Comparison of ENCODE assay signal across 8 cellular contexts in the genomic region with DNA sequence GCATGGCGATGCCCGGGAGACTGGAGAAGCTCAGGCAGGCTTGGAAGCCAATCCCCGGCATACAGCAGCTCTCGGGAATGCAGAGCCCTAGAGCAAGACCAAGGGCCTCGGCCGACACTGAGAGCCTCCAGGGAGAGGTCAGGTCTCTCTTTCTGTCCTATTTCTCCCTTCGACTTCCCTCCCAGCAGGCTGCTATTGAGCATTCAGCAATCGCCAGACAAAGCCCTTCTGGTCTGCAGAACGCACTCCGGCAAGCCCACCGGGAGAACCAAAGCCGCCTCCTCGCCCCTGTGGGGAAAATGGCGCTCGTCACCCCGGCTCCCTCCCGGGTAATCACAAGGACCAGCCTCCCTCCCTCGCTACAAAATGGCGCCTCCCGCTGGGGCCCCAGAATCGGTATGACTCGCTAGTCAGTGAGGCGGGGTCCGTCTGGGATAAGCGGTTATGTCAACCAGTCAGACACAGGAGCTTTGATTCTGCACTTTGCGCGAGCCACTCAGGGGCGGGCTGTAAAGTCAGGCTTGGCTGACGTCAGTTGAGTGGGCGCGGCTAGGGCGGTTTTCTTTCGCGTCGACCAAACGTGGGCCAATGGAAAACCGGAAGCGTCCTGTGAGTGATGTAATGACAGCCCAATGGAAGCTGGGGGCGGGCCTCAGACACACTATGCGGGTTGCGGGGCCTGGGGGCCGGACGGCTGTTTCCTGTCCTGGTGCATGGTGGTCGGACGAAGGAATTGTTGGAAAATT. TPM values are rescaled to one million over a fixed set of nuclear protein-coding genes. Genes with fewer than 3 reads are reported as not detected.
DNase-seq lines count a peak whose midpoint lies in the region; ATAC-seq and TF ChIP-seq lines count a peak whose summit lies in the region.

Gene ZNF143, plus strand, starts transcription at position 691 of the 746 bp plus-strand sequence. CDS start 10,297 bp downstream, outside the sequence.

- H3K9me3 ChIP-seq in heart right ventricle (no peaks in the 10 kb centered on the region), upper lobe of left lung (no peaks in the 10 kb centered on the region)

- in situ Hi-C loops in GM13976 (cut with MboI; ENCODE audit: low sequenced_read_pairs, unreplicated experiment): no loop called here

- TF ChIP-seq EP300 in upper lobe of left lung (IDR thresholded peaks at IDR 0.05): peak in 1 of 4 donors; percentile 61

- H3K27me3 ChIP-seq in heart right ventricle: no peaks in the 10 kb centered on the region
- H3K27me3 ChIP-seq in upper lobe of left lung: no peaks in the 10 kb centered on the region

- peak; percentile 88 to 97 (median 94) for TF ChIP-seq POLR2A in upper lobe of left lung (IDR thresholded peaks at IDR 0.05)

- H3K4me3 ChIP-seq in heart right ventricle: peak within 1 kb of the TSS; percentile 71 to 99 (median 80)
- H3K4me3 ChIP-seq in upper lobe of left lung: peak within 1 kb of the TSS; percentile 63 to 90 (median 74)

- intact Hi-C loops in T-helper 1 cell treated with Interleukin-12 subunit alpha and Interleukin-12 subunit beta and Interleukin-4 antibody, amounts not matched to agents 30 ng/mL and 1 ng/mL, for 36 hours (cut with micrococcal nuclease): loop anchor here (1.0 to 10.0 kb wide), 21 partner anchors 46 to 1397 kb away; partner anchors contain the start of genes AKIP1, AMPD3, CTR9 and EIF4G2
- intact Hi-C loops in heart right ventricle (cut with DNase I) (loop anchor here in 5 of 10 donors (2.0 to 5.0 kb wide), 5 partner anchors 76 to 152 kb away; partner anchors contain the start of genes IPO7 (in 1 of the 5), TMEM41B (in 1 of the 5) and WEE1 (in 1 of the 5)), posterior cingulate gyrus (cut with DNase I) (loop anchor here (5.0 kb wide), 1 partner anchor 73 kb away; no protein-coding TSS in a partner anchor)

- H3K4me1 ChIP-seq in heart right ventricle (peaks cover 3 to 29% (median 21%) of the 10 kb centered on the region in 9 donors), upper lobe of left lung (peaks cover 15 to 23% (median 19%) of the 10 kb centered on the region in 4 donors)

- 0 to 1% methylated on average over 45 of the region's 45 CpGs for WGBS in heart right ventricle, 2 donors
- 0% methylated on average over 25 to 33 of the region's 45 CpGs for WGBS in upper lobe of left lung, 2 donors

- H3K36me3 ChIP-seq in heart right ventricle (no peaks in the 10 kb centered on the region), upper lobe of left lung (no peaks in the 10 kb centered on the region)

- DNase-seq in GM13976 (ENCODE audit: low spot score): peak; percentile 94
- DNase-seq in NCI-H146 treated with DMSO at 0.1 percent for 48 hours (lab: John Stamatoyannopoulos, UW; ENCODE audit: unreplicated experiment): peak; percentile 99
- peak; percentile 100 for DNase-seq in amniotic epithelial cell (ENCODE audit: low read depth)
- DNase-seq in heart right ventricle: peak; percentile 100
- DNase-seq in posterior cingulate gyrus: peak; percentile 99 to 100 (median 100)
- DNase-seq in upper lobe of left lung: peak in 1 of 2 donors; percentile 99

- ATAC-seq in HG02870 (IDR thresholded peaks at IDR 0.05; ENCODE audit: unreplicated experiment) (peak; percentile 85), heart right ventricle (peak; percentile 94 to 98 (median 97)), upper lobe of left lung (ENCODE audit: low FRiP score in 2 of 2) (peak; percentile 97 to 99)

- peak within 1 kb of the TSS; percentile 97 to 100 (median 98) for H3K27ac ChIP-seq in heart right ventricle
- peak within 1 kb of the TSS; percentile 99 for H3K27ac ChIP-seq in upper lobe of left lung

- peak; percentile 51 for TF ChIP-seq CTCF in GM13976 (IDR thresholded peaks at IDR 0.05; ENCODE audit: borderline replicate concordance, control extremely low read depth, extremely low read depth, insufficient read depth, missing control alignments)
- no peak for TF ChIP-seq CTCF in heart right ventricle (IDR thresholded peaks at IDR 0.05)
- TF ChIP-seq CTCF in upper lobe of left lung (IDR thresholded peaks at IDR 0.05): peak in 3 of 6 experiments; percentile 21 to 48 (median 38)

RNA-seq across cellular contexts. Expression of gene ZNF143, which starts in this region (rescaled TPM):
- total RNA-seq in T-helper 1 cell treated with Interleukin-12 subunit alpha and Interleukin-12 subunit beta and Interleukin-4 antibody, amounts not matched to agents 30 ng/mL and 1 ng/mL, for 36 hours: 31.3 and 33.1 TPM in 2 replicates
- total RNA-seq in heart right ventricle: 10 to 100 TPM; 11.7 to 28.8 (median 17.6) TPM
- 10 to 100 TPM in 1 of 2 donors, 1 to 10 TPM in 1; 6.1 to 19.4 TPM for polyA plus RNA-seq in heart right ventricle
- total RNA-seq in upper lobe of left lung: 10 to 100 TPM; 17.5 to 45.1 (median 23.9) TPM
